In genomic region chr5:87412417-87413115, GRCh38 we compare ENCODE assay signal across 8 cellular contexts. TPM values are rescaled to one million over a fixed set of nuclear protein-coding genes. Genes with fewer than 3 reads are reported as not detected.
DNase-seq lines count a peak whose midpoint lies in the region; ATAC-seq and TF ChIP-seq lines count a peak whose summit lies in the region.

Gene CCNH (minus strand): TSS chr5:87412930. CDS start chr5:87412794, 136 bp downstream.

- H3K4me1 ChIP-seq in mammary epithelial cell (ENCODE audit: insufficient read depth, low read length) (peaks cover 10% of the 10 kb centered on the region), skeletal muscle tissue (ENCODE audit: control insufficient read depth in 3 of 3, insufficient read depth in 3 of 3, low read length in 3 of 3) (peaks cover 8 to 16% (median 11%) of the 10 kb centered on the region in 3 donors)

- peak within 1 kb of the TSS; percentile 99 for H2AFZ ChIP-seq in mammary epithelial cell (ENCODE audit: low read depth, low read length)

- H3K4me3 ChIP-seq in WERI-Rb-1 (ENCODE audit: low read depth, low read length) (peak within 1 kb of the TSS; percentile 95), mammary epithelial cell (replicated peaks in 1 of 3; ENCODE audit: insufficient read depth in 1 of 3, low read depth in 2 of 3, low read length in 3 of 3) (peak within 1 kb of the TSS; percentile 72 to 96 (median 88)), iPS-18c (ENCODE audit: insufficient read depth, low read depth, low read length) (peak within 1 kb of the TSS; percentile 91), skeletal muscle tissue (ENCODE audit: low read length in 3 of 3) (peak within 1 kb of the TSS; percentile 90 to 99 (median 98))

- TSS peak; percentile 71 for BruUV-seq in mammary epithelial cell (replicated peaks; lab: Mats Ljungman, UMichigan)

- TF ChIP-seq CTCF in WERI-Rb-1 (IDR thresholded peaks at IDR 0.05; ENCODE audit: low read depth, low read length), result no peak
- TF ChIP-seq CTCF in mammary epithelial cell (conservative IDR thresholded peaks at IDR 0.05 in 1 of 2, IDR thresholded peaks at IDR 0.05 in 1 of 2; ENCODE audit: extremely low read depth in 1 of 2, insufficient read depth in 1 of 2, low read depth in 1 of 2, low read length in 2 of 2), result no peak

- intact Hi-C loops in mammary epithelial cell (cut with micrococcal nuclease), result loop anchor here (5.0 kb wide), 1 partner anchor 335 kb away; no protein-coding TSS in a partner anchor

- in situ Hi-C loops in ACHN (cut with HindIII; ENCODE audit: low pct_ligation_motif_present, low pct_unique_long_range_greater_than_20kb, low sequenced_read_pairs), result no loop called here
- in situ Hi-C loops in mammary epithelial cell (cut with MboI; ENCODE audit: low sequenced_read_pairs in 2 of 2), result loop anchor here in 1 of 2 donors (25.0 kb wide), 1 partner anchor 350 kb away; no protein-coding TSS in a partner anchor

- peak; percentile 97 for DNase-seq in ACHN
- peak; percentile 98 for DNase-seq in NCI-H2227 (lab: John Stamatoyannopoulos, UW; ENCODE audit: unreplicated experiment)
- peak; percentile 98 for DNase-seq in WERI-Rb-1
- peak; percentile 96 for DNase-seq in mammary epithelial cell

- H3K27me3 ChIP-seq in WERI-Rb-1 (ENCODE audit: insufficient read depth, low read depth, severe bottlenecking) (no peaks in the 10 kb centered on the region), mammary epithelial cell (ENCODE audit: insufficient read depth, low read length) (no peaks in the 10 kb centered on the region), skeletal muscle tissue (ENCODE audit: control insufficient read depth in 3 of 3, insufficient read depth in 3 of 3, low read length in 3 of 3) (no peaks in the 10 kb centered on the region)

- H3K9ac ChIP-seq in mammary epithelial cell (ENCODE audit: insufficient read depth, low read length) (peak within 1 kb of the TSS; percentile 97), skeletal muscle tissue (ENCODE audit: low read depth in 1 of 3, low read length in 3 of 3) (peak within 1 kb of the TSS; percentile 87 to 96 (median 96))

- H3K36me3 ChIP-seq in WERI-Rb-1 (peaks cover 36% of the 10 kb centered on the region), mammary epithelial cell (ENCODE audit: insufficient read depth, low read length) (peaks cover 5% of the 10 kb centered on the region), skeletal muscle tissue (ENCODE audit: control insufficient read depth in 3 of 3, insufficient read depth in 3 of 3, low read length in 3 of 3) (peaks cover 3 to 22% (median 19%) of the 10 kb centered on the region in 3 donors)

- H3K4me2 ChIP-seq in mammary epithelial cell (ENCODE audit: insufficient read depth, low read depth, low read length), result peak within 1 kb of the TSS; percentile 83

- 2% methylated on average over 34 of the region's 58 CpGs for WGBS in mammary epithelial cell (ENCODE audit: low coverage, missing lambda C conversion rate)

- dilution Hi-C loops in mammary epithelial cell (cut with HindIII; ENCODE audit: low sequenced_read_pairs), result no loop called here

- ATAC-seq in GM18873 (IDR thresholded peaks at IDR 0.05; ENCODE audit: low FRiP score, unreplicated experiment) (peak; percentile 100), HG03139 (IDR thresholded peaks at IDR 0.05; ENCODE audit: unreplicated experiment) (peak; percentile 99)

- H3K27ac ChIP-seq in WERI-Rb-1 (peak within 1 kb of the TSS; percentile 83), mammary epithelial cell (ENCODE audit: insufficient read depth, low read depth, low read length) (peak within 1 kb of the TSS; percentile 91), skeletal muscle tissue (ENCODE audit: low read depth, low read length) (peak within 1 kb of the TSS; percentile 96)

- peaks cover 49% of the 10 kb centered on the region for H3K79me2 ChIP-seq in mammary epithelial cell (ENCODE audit: insufficient read depth, low read length)

- CTCF ChIA-PET in mammary epithelial cell (lab: Charles Lee; ENCODE audit: low non-redundant PET), result interaction anchor here (0.6 kb wide), 2 partner anchors 12 to 369 kb away, joined by 4 to 5 read pairs; no protein-coding TSS in a partner anchor

- no peaks in the 10 kb centered on the region for H4K20me1 ChIP-seq in mammary epithelial cell (ENCODE audit: insufficient read depth, low read length)

- H3K9me3 ChIP-seq in WERI-Rb-1 (ENCODE audit: severe bottlenecking), result no peaks in the 10 kb centered on the region
- H3K9me3 ChIP-seq in mammary epithelial cell (replicated peaks; ENCODE audit: insufficient read depth, low read length), result no peaks in the 10 kb centered on the region
- H3K9me3 ChIP-seq in iPS-18c (ENCODE audit: control insufficient read depth, insufficient read depth, low read length), result no peaks in the 10 kb centered on the region
- H3K9me3 ChIP-seq in skeletal muscle tissue (ENCODE audit: control insufficient read depth in 3 of 3, low read length in 3 of 3), result no peaks in the 10 kb centered on the region

RNA-seq across cellular contexts. Expression of gene CCNH, which starts in this region (rescaled TPM):
- total RNA-seq in mammary epithelial cell, result 10 to 100 TPM; 47.6 to 76.2 TPM
- 51.1 TPM for polyA plus RNA-seq in mammary epithelial cell
- polyA minus RNA-seq in mammary epithelial cell, result 30.1 TPM
- 51.7 TPM for total RNA-seq in skeletal muscle tissue

Comparison
In these comparisons a context has a peak if more than half of its experiments do, and no peak if none do; other contexts are left out.
1. Peak in every context shown above with its lines: DNase-seq, ATAC-seq, H3K4me3 ChIP-seq and H3K27ac ChIP-seq.